Comparison of ENCODE assay signal across 8 cellular contexts in genomic region chrX:150362599-150363481, GRCh38. TPM values are rescaled to one million over a fixed set of nuclear protein-coding genes. Genes with fewer than 3 reads are reported as not detected.
DNase-seq lines count a peak whose midpoint lies in the region; ATAC-seq, FAIRE-seq and TF ChIP-seq lines count a peak whose summit lies in the region.

MAMLD1 (plus strand) TSS chrX:150363317; CDS start chrX:150445517, 82,200 bp downstream.

- FAIRE-seq in GM19239 (lab: Jason Lieb, UNC): no peak

- no peak within 1 kb of the TSS for H3K27ac ChIP-seq in CD8-positive, alpha-beta T cell (ENCODE audit: low read depth, low read length)
- peak within 1 kb of the TSS; percentile 10 for H3K27ac ChIP-seq in duodenal mucosa (ENCODE audit: low read depth, low read length)
- H3K27ac ChIP-seq in right lobe of liver: peak within 1 kb of the TSS; percentile 6 to 63 (median 62)

- no peaks in the 10 kb centered on the region for H3K36me3 Mint-ChIP-seq in CD8-positive, alpha-beta T cell
- H3K36me3 Mint-ChIP-seq in activated CD4-positive, alpha-beta T cell treated with anti-CD3 and anti-CD28 coated beads, Interleukin-2, amount 10 ng/mL, durations not matched to agents 7 days and 5 days (ENCODE audit: low read depth): no peaks in the 10 kb centered on the region

- peak in 6 of 7 experiments; percentile 29 to 68 (median 56) for DNase-seq in CD8-positive, alpha-beta T cell
- peak; percentile 85 for DNase-seq in KBM-7
- peak; percentile 65 for DNase-seq in activated CD4-positive, alpha-beta T cell treated with anti-CD3 and anti-CD28 coated beads, Interleukin-2, amount 10 ng/mL, durations not matched to agents 7 days and 5 days
- DNase-seq in right lobe of liver: peak; percentile 80 to 86 (median 80)
- DNase-seq in stimulated activated CD4-positive, alpha-beta T cell treated with anti-CD3 and anti-CD28 coated beads, Interleukin-2, amount 100 ng/mL, for 24 hours: peak; percentile 64 to 66
- DNase-seq in GM19239 (ENCODE audit: insufficient read length, low spot score): no peak
- DNase-seq in BE2C: no peak

- no peaks in the 10 kb centered on the region for H3K9me3 Mint-ChIP-seq in CD8-positive, alpha-beta T cell
- no peaks in the 10 kb centered on the region for H3K9me3 Mint-ChIP-seq in activated CD4-positive, alpha-beta T cell treated with anti-CD3 and anti-CD28 coated beads, Interleukin-2, amount 10 ng/mL, durations not matched to agents 7 days and 5 days

- no peak within 1 kb of the TSS for H3K27ac Mint-ChIP-seq in CD8-positive, alpha-beta T cell
- H3K27ac Mint-ChIP-seq in activated CD4-positive, alpha-beta T cell treated with anti-CD3 and anti-CD28 coated beads, Interleukin-2, amount 10 ng/mL, durations not matched to agents 7 days and 5 days: peak within 1 kb of the TSS; percentile 36

- peaks cover 19% of the 10 kb centered on the region for H3K27me3 Mint-ChIP-seq in CD8-positive, alpha-beta T cell (ENCODE audit: low read depth)
- peaks cover 37% of the 10 kb centered on the region for H3K27me3 Mint-ChIP-seq in activated CD4-positive, alpha-beta T cell treated with anti-CD3 and anti-CD28 coated beads, Interleukin-2, amount 10 ng/mL, durations not matched to agents 7 days and 5 days

- no peaks in the 10 kb centered on the region for H3K27me3 ChIP-seq in CD8-positive, alpha-beta T cell (ENCODE audit: insufficient read depth, low read length)
- peaks cover 6 to 9% of the 10 kb centered on the region in 2 donors for H3K27me3 ChIP-seq in duodenal mucosa (ENCODE audit: control insufficient read depth in 1 of 2, insufficient read depth in 2 of 2, low read length in 2 of 2)
- H3K27me3 ChIP-seq in right lobe of liver: no peaks in the 10 kb centered on the region
- peaks cover 55% of the 10 kb centered on the region for H3K27me3 ChIP-seq in BE2C

- peaks cover 21% of the 10 kb centered on the region for H3K4me1 ChIP-seq in CD8-positive, alpha-beta T cell (ENCODE audit: insufficient read depth, low read length)
- H3K4me1 ChIP-seq in duodenal mucosa (ENCODE audit: control insufficient read depth in 1 of 2, insufficient read depth in 2 of 2, low read length in 2 of 2): peaks cover 0 to 11% of the 10 kb centered on the region in 2 donors
- peaks cover 0 to 4% (median 0%) of the 10 kb centered on the region in 4 donors for H3K4me1 ChIP-seq in right lobe of liver
- H3K4me1 ChIP-seq in BE2C: no peaks in the 10 kb centered on the region

- TF ChIP-seq POLR2A in right lobe of liver (IDR thresholded peaks at IDR 0.05): peak; percentile 70

- H3K9me3 ChIP-seq in CD8-positive, alpha-beta T cell (ENCODE audit: low read length): no peaks in the 10 kb centered on the region
- H3K9me3 ChIP-seq in duodenal mucosa (ENCODE audit: control insufficient read depth in 1 of 2, low read length in 2 of 2) (no peaks in the 10 kb centered on the region), right lobe of liver (no peaks in the 10 kb centered on the region), BE2C (no peaks in the 10 kb centered on the region)

- no peaks in the 10 kb centered on the region for H3K36me3 ChIP-seq in CD8-positive, alpha-beta T cell (ENCODE audit: insufficient read depth, low read length)
- H3K36me3 ChIP-seq in duodenal mucosa (ENCODE audit: control insufficient read depth in 1 of 2, insufficient read depth in 2 of 2, low read length in 2 of 2): no peaks in the 10 kb centered on the region
- H3K36me3 ChIP-seq in right lobe of liver: no peaks in the 10 kb centered on the region
- no peaks in the 10 kb centered on the region for H3K36me3 ChIP-seq in BE2C

- intact Hi-C loops in CD8-positive, alpha-beta T cell (cut with DNase I, micrococcal nuclease): loop anchor here (5.0 to 10.0 kb wide), 6 partner anchors 122 to 542 kb away; no protein-coding TSS in a partner anchor
- intact Hi-C loops in right lobe of liver (cut with DNase I): no loop called here

- peaks cover 23% of the 10 kb centered on the region for H3K4me1 Mint-ChIP-seq in CD8-positive, alpha-beta T cell (ENCODE audit: low read depth)
- peaks cover 32% of the 10 kb centered on the region for H3K4me1 Mint-ChIP-seq in activated CD4-positive, alpha-beta T cell treated with anti-CD3 and anti-CD28 coated beads, Interleukin-2, amount 10 ng/mL, durations not matched to agents 7 days and 5 days

- TF ChIP-seq CTCF in CD8-positive, alpha-beta T cell (IDR thresholded peaks at IDR 0.05): no peak
- TF ChIP-seq CTCF in right lobe of liver (IDR thresholded peaks at IDR 0.05) (peak in 1 of 4 donors; percentile 7), BE2C (IDR thresholded peaks at IDR 0.05; ENCODE audit: low read depth, low read length) (no peak)

- POLR2A ChIA-PET in CD8-positive, alpha-beta T cell (lab: Charles Lee): interaction anchor here (1.1 to 1.4 kb wide), 2 partner anchors 208 to 330 kb away, joined by 3 to 4 read pairs; no protein-coding TSS in a partner anchor
- POLR2A ChIA-PET in activated CD4-positive, alpha-beta T cell treated with anti-CD3 and anti-CD28 coated beads, Interleukin-2, amount 10 ng/mL, durations not matched to agents 7 days and 5 days (lab: Charles Lee): no interaction called here

- H3K9ac ChIP-seq in duodenal mucosa (ENCODE audit: low read depth in 1 of 2, low read length in 2 of 2): peak within 1 kb of the TSS; percentile 18 to 32

- ATAC-seq in CD8-positive, alpha-beta T cell: peak; percentile 67
- peak; percentile 60 to 73 (median 68) for ATAC-seq in right lobe of liver

- WGBS in right lobe of liver (ENCODE audit: insufficient coverage, low coverage, low lambda C conversion rate, missing lambda C conversion rate): 4% methylated on average over 8 of the region's 88 CpGs

- CTCF ChIA-PET in CD8-positive, alpha-beta T cell (lab: Charles Lee): interaction anchor here (0.6 to 1.0 kb wide), 2 partner anchors 41 to 225 kb away, joined by 3 read pairs; no protein-coding TSS in a partner anchor
- CTCF ChIA-PET in activated CD4-positive, alpha-beta T cell treated with anti-CD3 and anti-CD28 coated beads, Interleukin-2, amount 10 ng/mL, durations not matched to agents 7 days and 5 days (lab: Charles Lee): interaction anchor here (1.0 kb wide), 1 partner anchor 145 kb away, joined by 3 read pairs; no protein-coding TSS in a partner anchor

- H3K4me3 ChIP-seq in CD8-positive, alpha-beta T cell (ENCODE audit: low read depth, low read length): peak within 1 kb of the TSS; percentile 66
- H3K4me3 ChIP-seq in duodenal mucosa (ENCODE audit: low read depth in 1 of 2, low read length in 2 of 2): peak within 1 kb of the TSS; percentile 61 to 67
- H3K4me3 ChIP-seq in right lobe of liver: peak within 1 kb of the TSS; percentile 41 to 65 (median 54)
- no peak within 1 kb of the TSS for H3K4me3 ChIP-seq in BE2C (ENCODE audit: low read depth, low read length)

- peak within 1 kb of the TSS; percentile 83 for H3K4me3 Mint-ChIP-seq in CD8-positive, alpha-beta T cell
- H3K4me3 Mint-ChIP-seq in activated CD4-positive, alpha-beta T cell treated with anti-CD3 and anti-CD28 coated beads, Interleukin-2, amount 10 ng/mL, durations not matched to agents 7 days and 5 days: peak within 1 kb of the TSS; percentile 73

- in situ Hi-C loops in KBM-7 (cut with MboI; ENCODE audit: low pct_unique_long_range_greater_than_20kb, low sequenced_read_pairs): no loop called here

RNA-seq across cellular contexts. Expression of gene MAMLD1, which starts in this region (rescaled TPM):
- 1 to 10 TPM in 1 of 2 experiments, under 1 TPM in 1; 0.39 to 1.2 TPM for total RNA-seq in CD8-positive, alpha-beta T cell
- total RNA-seq in activated CD4-positive, alpha-beta T cell treated with anti-CD3 and anti-CD28 coated beads, Interleukin-2, amount 10 ng/mL, durations not matched to agents 7 days and 5 days: 1 to 10 TPM; 2.4 to 3.4 TPM
- total RNA-seq in right lobe of liver: 1 to 10 TPM in 5 of 6 experiments, under 1 TPM in 1; 0.99 to 4.7 (median 1.8) TPM
- polyA plus RNA-seq in BE2C (2012; ENCODE audit: insufficient read depth, insufficient read length, low read depth): not detected

Comparison
In these comparisons a context has a peak if more than half of its experiments do, and no peak if none do; other contexts are left out.
1. DNase-seq: peak in CD8-positive, alpha-beta T cell (6 of 7), KBM-7 (single experiment), activated CD4-positive, alpha-beta T cell treated with anti-CD3 and anti-CD28 coated beads, Interleukin-2, amount 10 ng/mL, durations not matched to agents 7 days and 5 days (single experiment), right lobe of liver (3 of 3) and stimulated activated CD4-positive, alpha-beta T cell treated with anti-CD3 and anti-CD28 coated beads, Interleukin-2, amount 100 ng/mL, for 24 hours (2 of 2); none in GM19239 (single experiment) and BE2C (single experiment).
2. intact Hi-C loops: an anchor here in CD8-positive, alpha-beta T cell (5.0 to 10.0 kb wide); none called in right lobe of liver.